In genomic region chr2:153213022-153213421, GRCh38 we compare ENCODE assay signal across 21 cellular contexts.
DNase-seq lines count a peak whose midpoint lies in the region; ATAC-seq lines count a peak whose summit lies in the region.
"Had no signal": no experiment of that assay in that cellular context is flagged by ENCODE, and none has a peak within 500 bp of the region (broad histone marks: within the 10 kb centered on the region; RNA-seq: fewer than 3 reads in every experiment).

No MANE protein-coding gene starts in this region.

- no peak overlapping the region for H3K9ac ChIP-seq in trophoblast cell (ENCODE audit: low read length)
- H3K9ac ChIP-seq: BLaER1 treated with 17β-estradiol and CSF1 and Interleukin-3, amounts not matched to agents 10 nM and 100 nM had no signal

- no peak overlapping the region for H4K12ac ChIP-seq in trophoblast cell (ENCODE audit: low read depth, low read length)

- H3K27me3 ChIP-seq in trophoblast cell (ENCODE audit: insufficient read depth, low read length) = no peaks in the 10 kb centered on the region
- H3K27me3 ChIP-seq: BLaER1 treated with 17β-estradiol and CSF1 and Interleukin-3, amounts not matched to agents 10 nM and 100 nM; Peyer's patch had no signal

- H3K4me1 ChIP-seq in trophoblast cell (ENCODE audit: control insufficient read depth in 1 of 2, insufficient read depth in 2 of 2, low read length in 2 of 2) = peaks cover 0 to 3% of the 10 kb centered on the region in 2 experiments
- H3K4me1 ChIP-seq: BLaER1 treated with 17β-estradiol and CSF1 and Interleukin-3, amounts not matched to agents 10 nM and 100 nM; Peyer's patch; SJSA1 had no signal

- H3K23ac ChIP-seq in trophoblast cell (ENCODE audit: low read length) = peak overlapping the region; percentile 58

- H2BK120ac ChIP-seq in trophoblast cell (ENCODE audit: insufficient read depth, low read length, poor library complexity) = no peak overlapping the region

- H2AK5ac ChIP-seq in trophoblast cell (ENCODE audit: low read length) = no peak overlapping the region

- no peaks in the 10 kb centered on the region for H3K79me1 ChIP-seq in trophoblast cell (ENCODE audit: low read length)

- DNase-seq in trophoblast cell (no peak), midbrain (lab: John Stamatoyannopoulos, UW) (no peak), mucosa of gallbladder (ENCODE audit: low spot score) (no peak), DMS53 (lab: John Stamatoyannopoulos, UW) (no peak)
- DNase-seq: CD8-positive, alpha-beta memory T cell; DMS79 treated with DMSO at 0.1 percent for 48 hours; MM.1S; NCI-H1092; NCI-H187; NCI-H2171; NCI-H446; NCI-H748 treated with DMSO at 0.1 percent for 48 hours; NK-92 treated with Interleukin-12 subunit alpha and Interleukin-12 subunit beta, amount 100 ng/mL, for 24 hours; Peyer's patch had no signal

- no peaks in the 10 kb centered on the region for H3K9me3 ChIP-seq in trophoblast cell (ENCODE audit: insufficient read depth, low read depth, low read length)
- H3K9me3 ChIP-seq: BLaER1 treated with 17β-estradiol and CSF1 and Interleukin-3, amounts not matched to agents 10 nM and 100 nM; Peyer's patch; SJSA1 had no signal

- no peak overlapping the region for H4K8ac ChIP-seq in trophoblast cell (ENCODE audit: low read depth, low read length)

- no peak overlapping the region for H3K4ac ChIP-seq in trophoblast cell (ENCODE audit: low read depth, low read length)

- no peak overlapping the region for H2BK5ac ChIP-seq in trophoblast cell (ENCODE audit: low read depth, low read length, poor library complexity)

- no peak overlapping the region for H4K91ac ChIP-seq in trophoblast cell (ENCODE audit: low read depth, low read length)

- no peak overlapping the region for H3K27ac ChIP-seq in trophoblast cell (ENCODE audit: low read depth, low read length)
- H3K27ac ChIP-seq: BLaER1 treated with 17β-estradiol and CSF1 and Interleukin-3, amounts not matched to agents 10 nM and 100 nM; Peyer's patch; SJSA1 had no signal

- H3K14ac ChIP-seq in trophoblast cell (ENCODE audit: low read length) = no peak overlapping the region

- no peak overlapping the region for H3K4me2 ChIP-seq in trophoblast cell (ENCODE audit: low read length)
- H3K4me2 ChIP-seq: BLaER1 treated with 17β-estradiol and CSF1 and Interleukin-3, amounts not matched to agents 10 nM and 100 nM; GM23338 had no signal

- H2BK12ac ChIP-seq in trophoblast cell (ENCODE audit: low read length) = no peak overlapping the region

- no peaks in the 10 kb centered on the region for H3K36me3 ChIP-seq in trophoblast cell (ENCODE audit: control insufficient read depth in 1 of 2, insufficient read depth in 2 of 2, low read length in 2 of 2)
- H3K36me3 ChIP-seq: BLaER1 treated with 17β-estradiol and CSF1 and Interleukin-3, amounts not matched to agents 10 nM and 100 nM; Peyer's patch; SJSA1 had no signal

- H3K4me3 ChIP-seq in trophoblast cell (ENCODE audit: low read depth, low read length) = no peak overlapping the region
- H3K4me3 ChIP-seq: BLaER1 treated with 17β-estradiol and CSF1 and Interleukin-3, amounts not matched to agents 10 nM and 100 nM; GM23338; Peyer's patch; SJSA1 had no signal

- H3K18ac ChIP-seq in trophoblast cell (ENCODE audit: low read length) = no peak overlapping the region

- H2AFZ ChIP-seq in trophoblast cell (ENCODE audit: insufficient read depth, low read length, poor library complexity) = no peak overlapping the region
- H2AFZ ChIP-seq: GM23338 had no signal

- WGBS in trophoblast cell (ENCODE audit: extremely low coverage, insufficient coverage, insufficient read length) = no CpG with 5 or more reads among the region's 1 CpG

- ATAC-seq in GM18868 (IDR thresholded peaks at IDR 0.05; ENCODE audit: unreplicated experiment) (peak; percentile 57), GM21786 (IDR thresholded peaks at IDR 0.05; ENCODE audit: unreplicated experiment) (peak; percentile 48), HG03196 (IDR thresholded peaks at IDR 0.05; ENCODE audit: unreplicated experiment) (peak; percentile 73)
- ATAC-seq: GM23338, HCT116 had no signal

- H3K79me2 ChIP-seq in trophoblast cell (ENCODE audit: control insufficient read depth, insufficient read depth, low read length, poor library complexity) = no peaks in the 10 kb centered on the region
